14 cellular contexts compared by ENCODE assay signal in the genomic region with DNA sequence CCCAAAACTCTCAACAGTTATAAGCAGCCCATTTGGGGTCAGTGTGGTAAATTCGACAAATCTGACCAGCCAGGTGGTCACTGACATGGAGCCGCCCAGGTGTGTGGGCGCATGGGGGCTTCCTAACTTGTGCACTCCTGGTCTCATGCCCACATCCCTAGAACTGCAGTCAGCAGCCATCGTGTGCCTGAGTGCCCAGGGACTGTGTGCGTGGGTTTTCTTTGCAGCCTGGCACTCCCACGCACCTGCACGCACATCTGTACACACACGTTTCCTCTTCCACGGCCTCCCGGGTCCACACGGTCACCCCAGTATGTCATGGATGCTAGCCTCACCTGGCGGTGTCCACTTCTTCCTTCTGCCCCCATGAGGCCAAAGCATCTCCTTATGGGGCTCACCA.
"Had no signal": no experiment of that assay in that cellular context is flagged by ENCODE, and none has a peak within 500 bp of the region (broad histone marks: within the 10 kb centered on the region; RNA-seq: fewer than 3 reads in every experiment).

No MANE protein-coding gene starts in this region.

- H3K27ac Mint-ChIP-seq: activated naive CD8-positive, alpha-beta T cell treated with anti-CD3 and anti-CD28 coated beads, Interleukin-2, amount 10 ng/mL, durations not matched to agents 7 days and 5 days had no signal

- H3K9me3 ChIP-seq: body of pancreas, prostate gland, thoracic aorta, upper lobe of right lung had no signal

- H3K4me3 Mint-ChIP-seq: activated naive CD8-positive, alpha-beta T cell treated with anti-CD3 and anti-CD28 coated beads, Interleukin-2, amount 10 ng/mL, durations not matched to agents 7 days and 5 days had no signal

- DNase-seq: activated naive CD4-positive, alpha-beta T cell; activated naive CD8-positive, alpha-beta T cell treated with anti-CD3 and anti-CD28 coated beads, Interleukin-2, amount 10 ng/mL, durations not matched to agents 7 days and 5 days; cerebellar nuclear complex; cortex of kidney; foreskin melanocyte; glutamatergic neuron; hypothalamus; islet precursor cell; upper lobe of right lung had no signal

- H3K9me3 Mint-ChIP-seq: activated naive CD8-positive, alpha-beta T cell treated with anti-CD3 and anti-CD28 coated beads, Interleukin-2, amount 10 ng/mL, durations not matched to agents 7 days and 5 days; mesothelial cell of epicardium had no signal

- H3K27me3 Mint-ChIP-seq: activated naive CD8-positive, alpha-beta T cell treated with anti-CD3 and anti-CD28 coated beads, Interleukin-2, amount 10 ng/mL, durations not matched to agents 7 days and 5 days had no signal

- ATAC-seq: body of pancreas, right cardiac atrium, upper lobe of right lung had no signal
